Comparison of ENCODE assay signal across 10 cellular contexts in the genomic region with DNA sequence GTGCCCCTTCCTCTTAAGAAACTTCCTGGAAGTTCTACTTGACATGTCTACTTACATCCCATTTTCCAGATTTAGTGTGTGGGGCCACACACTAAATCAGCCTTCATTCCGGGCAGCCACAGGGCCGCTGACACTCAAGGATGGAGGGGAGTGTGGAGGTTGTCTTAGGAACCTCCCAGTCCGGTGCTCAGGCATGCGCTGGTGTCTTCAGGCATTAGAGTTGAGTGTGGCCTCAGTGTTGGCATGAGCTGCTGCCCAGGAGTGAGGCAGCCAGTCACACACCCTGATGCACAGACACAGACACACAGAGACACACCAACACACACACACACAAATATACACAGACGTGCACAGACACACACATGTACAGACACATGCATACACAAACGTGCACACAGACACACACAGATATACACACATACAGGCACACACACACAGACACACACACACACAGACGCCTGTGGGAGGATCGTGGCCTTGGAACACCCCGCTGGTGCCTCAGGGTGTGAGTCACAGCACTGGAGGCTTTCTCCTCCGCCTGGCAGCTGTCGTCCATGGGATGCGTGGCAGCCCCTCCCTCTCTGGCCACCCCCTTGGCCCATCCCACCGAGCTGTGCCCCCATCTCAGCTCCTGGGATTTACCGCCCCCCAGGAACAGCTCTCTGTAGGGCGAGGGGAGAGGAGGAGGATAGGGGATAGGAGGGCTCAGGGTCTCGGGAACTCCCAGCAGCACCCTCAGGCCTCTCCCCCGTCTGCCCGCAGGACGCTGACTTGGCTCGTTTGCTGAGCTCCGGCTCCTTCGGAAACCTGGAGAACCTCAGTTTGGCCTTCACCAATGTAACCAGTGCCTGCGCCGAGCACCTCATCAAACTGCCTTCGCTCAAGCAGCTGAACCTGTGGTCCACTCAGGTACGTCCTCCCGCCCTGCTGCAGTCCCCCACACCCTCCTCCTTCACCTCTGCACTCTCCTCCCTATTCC.
DNase-seq lines count a peak whose midpoint lies in the region; ATAC-seq, FAIRE-seq and TF ChIP-seq lines count a peak whose summit lies in the region.
"Had no signal": no experiment of that assay in that cellular context is flagged by ENCODE, and none has a peak within 500 bp of the region (broad histone marks: within the 10 kb centered on the region; RNA-seq: fewer than 3 reads in every experiment).

No MANE protein-coding gene starts in this region.

- H3K4me1 ChIP-seq in keratinocyte (ENCODE audit: control insufficient read depth, extremely low read depth, insufficient read depth, low read length) = peaks cover 10% of the 10 kb centered on the region
- H3K4me1 ChIP-seq in testis = peaks cover 6% of the 10 kb centered on the region
- H3K4me1 ChIP-seq in PC-9 (replicated peaks; ENCODE audit: insufficient read depth) = no peaks in the 10 kb centered on the region

- H3K9me3 ChIP-seq in keratinocyte (ENCODE audit: control insufficient read depth, low read depth, low read length) (no peaks in the 10 kb centered on the region), testis (no peaks in the 10 kb centered on the region), PC-9 (ENCODE audit: insufficient read depth, low read depth) (no peaks in the 10 kb centered on the region)

- no peak for TF ChIP-seq POLR2A in testis (IDR thresholded peaks at IDR 0.05)

- intact Hi-C loops in activated T-helper 1 cell treated with anti-CD3 and anti-CD28 coated beads, Interleukin-12 subunit alpha, Interleukin-12 subunit beta, Interleukin-2, Interleukin-4 antibody, amounts not matched to agents 30 ng/mL and 10 ng/mL and 1 ng/mL, durations not matched to agents 14 hours and 24 hours and 36 hours (cut with micrococcal nuclease) = no loop called here
- intact Hi-C loops in testis (cut with DNase I; ENCODE audit: low total_unique reads) = no loop called here
- intact Hi-C loops in PC-9 (cut with micrococcal nuclease; ENCODE audit: unreplicated experiment) = no loop called here

- H3K27me3 Mint-ChIP-seq in activated T-cell treated with anti-CD3 and anti-CD28 coated beads, Interleukin-2, amount 50 U/mL, for 72 hours (ENCODE audit: low read depth) = no peaks in the 10 kb centered on the region
- H3K27me3 Mint-ChIP-seq in activated T-helper 1 cell treated with anti-CD3 and anti-CD28 coated beads, Interleukin-12 subunit alpha, Interleukin-12 subunit beta, Interleukin-2, Interleukin-4 antibody, amounts not matched to agents 30 ng/mL and 10 ng/mL and 1 ng/mL, durations not matched to agents 14 hours and 24 hours and 36 hours (ENCODE audit: insufficient read depth) = no peaks in the 10 kb centered on the region
- peaks cover 17% of the 10 kb centered on the region for H3K27me3 Mint-ChIP-seq in glutamatergic neuron (ENCODE audit: unreplicated experiment)

- no peak for TF ChIP-seq CTCF in keratinocyte (optimal IDR thresholded peaks at IDR 0.05 in 1 of 3, IDR thresholded peaks at IDR 0.05 in 1 of 3, conservative IDR thresholded peaks at IDR 0.05 in 1 of 3; ENCODE audit: extremely low read depth in 1 of 3, insufficient read depth in 2 of 3, low read length in 3 of 3)
- no peak for TF ChIP-seq CTCF in testis (IDR thresholded peaks at IDR 0.05)
- no peak for TF ChIP-seq CTCF in PC-9 (conservative IDR thresholded peaks at IDR 0.05)
- TF ChIP-seq CTCF in glutamatergic neuron (IDR thresholded peaks at IDR 0.05; ENCODE audit: partially characterized antibody, unreplicated experiment) = no peak

- peaks cover 4% of the 10 kb centered on the region for H4K20me1 ChIP-seq in keratinocyte (ENCODE audit: control insufficient read depth, extremely low read depth, insufficient read depth, low read length)
- H4K20me1 ChIP-seq in PC-9 (ENCODE audit: insufficient read depth) = no peaks in the 10 kb centered on the region

- no peaks in the 10 kb centered on the region for H3K9me1 ChIP-seq in keratinocyte (ENCODE audit: control insufficient read depth, extremely low read depth, insufficient read depth, low read length)

- H3K9me2 ChIP-seq in PC-9 (ENCODE audit: insufficient read depth) = no peaks in the 10 kb centered on the region

- H3K27ac ChIP-seq in keratinocyte (ENCODE audit: control insufficient read depth, insufficient read depth, low read length) (no peak overlapping the region), testis (no peak overlapping the region), PC-9 (no peak overlapping the region)

- dilution Hi-C loops in keratinocyte (cut with MboI; ENCODE audit: extremely low pct_ligation_motif_present, low sequenced_read_pairs) = no loop called here

- H3K27me3 ChIP-seq in keratinocyte (ENCODE audit: control insufficient read depth, extremely low read depth, insufficient read depth, low read length) (no peaks in the 10 kb centered on the region), testis (no peaks in the 10 kb centered on the region), PC-9 (ENCODE audit: insufficient read depth, low read depth) (no peaks in the 10 kb centered on the region)

- H3K4me3 Mint-ChIP-seq in activated T-cell treated with anti-CD3 and anti-CD28 coated beads, Interleukin-2, amount 50 U/mL, for 72 hours = no peak overlapping the region
- no peak overlapping the region for H3K4me3 Mint-ChIP-seq in activated T-helper 1 cell treated with anti-CD3 and anti-CD28 coated beads, Interleukin-12 subunit alpha, Interleukin-12 subunit beta, Interleukin-2, Interleukin-4 antibody, amounts not matched to agents 30 ng/mL and 10 ng/mL and 1 ng/mL, durations not matched to agents 14 hours and 24 hours and 36 hours
- no peak overlapping the region for H3K4me3 Mint-ChIP-seq in glutamatergic neuron (ENCODE audit: unreplicated experiment)

- CTCF ChIA-PET in PC-9 (lab: Charles Lee) = interaction anchor here (0.5 to 0.7 kb wide), 2 partner anchors 170 to 316 kb away, joined by 3 read pairs; no protein-coding TSS in a partner anchor

- H3K79me2 ChIP-seq in keratinocyte (ENCODE audit: control insufficient read depth, insufficient read depth, low read length) (no peaks in the 10 kb centered on the region), PC-9 (ENCODE audit: low read depth) (no peaks in the 10 kb centered on the region)

- H3K27ac Mint-ChIP-seq in activated T-cell treated with anti-CD3 and anti-CD28 coated beads, Interleukin-2, amount 50 U/mL, for 72 hours = no peak overlapping the region
- H3K27ac Mint-ChIP-seq in activated T-helper 1 cell treated with anti-CD3 and anti-CD28 coated beads, Interleukin-12 subunit alpha, Interleukin-12 subunit beta, Interleukin-2, Interleukin-4 antibody, amounts not matched to agents 30 ng/mL and 10 ng/mL and 1 ng/mL, durations not matched to agents 14 hours and 24 hours and 36 hours = peak overlapping the region; percentile 59
- no peak overlapping the region for H3K27ac Mint-ChIP-seq in glutamatergic neuron (ENCODE audit: unreplicated experiment)

- H3F3A ChIP-seq in PC-9 (ENCODE audit: insufficient read depth, low read depth) = peaks cover 29% of the 10 kb centered on the region; the same call in 1 of the 2 replicates

- FAIRE-seq in keratinocyte (lab: Jason Lieb, UNC) = peak; percentile 62

- H3K4me3 ChIP-seq in keratinocyte (ENCODE audit: control insufficient read depth in 2 of 3, extremely low read depth in 1 of 3, insufficient read depth in 2 of 3, low read depth in 1 of 3, low read length in 3 of 3) (no peak overlapping the region), testis (no peak overlapping the region), PC-9 (no peak overlapping the region)

- H3K4me1 Mint-ChIP-seq in activated T-cell treated with anti-CD3 and anti-CD28 coated beads, Interleukin-2, amount 50 U/mL, for 72 hours (ENCODE audit: low read depth) = peaks cover 6% of the 10 kb centered on the region
- no peaks in the 10 kb centered on the region for H3K4me1 Mint-ChIP-seq in activated T-helper 1 cell treated with anti-CD3 and anti-CD28 coated beads, Interleukin-12 subunit alpha, Interleukin-12 subunit beta, Interleukin-2, Interleukin-4 antibody, amounts not matched to agents 30 ng/mL and 10 ng/mL and 1 ng/mL, durations not matched to agents 14 hours and 24 hours and 36 hours (ENCODE audit: low read depth)
- peaks cover 8% of the 10 kb centered on the region for H3K4me1 Mint-ChIP-seq in glutamatergic neuron (ENCODE audit: low read depth, unreplicated experiment)

- DNase-seq in activated T-cell treated with anti-CD3 and anti-CD28 coated beads, Interleukin-2, amount 50 U/mL, for 72 hours = no peak
- DNase-seq in activated T-cell treated with anti-CD3 and anti-CD28 coated beads for 4 hours (no peak), keratinocyte (ENCODE audit: low read depth, low spot score) (no peak), testis (peak; percentile 51), PC-9 (no peak), COR-L47 (lab: John Stamatoyannopoulos, UW) (no peak), glutamatergic neuron (no peak)
- no peak for DNase-seq in activated T-helper 1 cell treated with anti-CD3 and anti-CD28 coated beads, Interleukin-12 subunit alpha, Interleukin-12 subunit beta, Interleukin-2, Interleukin-4 antibody, amounts not matched to agents 30 ng/mL and 10 ng/mL and 1 ng/mL, durations not matched to agents 14 hours and 24 hours and 36 hours (ENCODE audit: low spot score)
- DNase-seq: NCI-H1417 had no signal

- ATAC-seq in activated T-cell treated with anti-CD3 and anti-CD28 coated beads, Interleukin-2, amount 50 U/mL, for 72 hours (replicated peaks in 1 of 2) = peak; percentile 8 to 50
- ATAC-seq: activated CD4-positive, CD25-positive, alpha-beta regulatory T cell treated with anti-CD3 and anti-CD28 coated beads, Interleukin-2, amount 50 U/mL, for 24 hours had no signal

- peaks cover 40 to 63% of the 10 kb centered on the region in 2 experiments for H3K36me3 ChIP-seq in keratinocyte (ENCODE audit: control insufficient read depth in 2 of 2, extremely low read depth in 1 of 2, insufficient read depth in 2 of 2, low read length in 2 of 2)
- H3K36me3 ChIP-seq in testis (ENCODE audit: low read depth, missing control alignments) = no peaks in the 10 kb centered on the region
- peaks cover 4% of the 10 kb centered on the region; the same call in 1 of the 2 replicates for H3K36me3 ChIP-seq in PC-9 (ENCODE audit: low read depth)

- H3K4me2 ChIP-seq in keratinocyte (ENCODE audit: control insufficient read depth, extremely low read depth, insufficient read depth, low read depth, low read length) = no peak overlapping the region
- no peak overlapping the region for H3K4me2 ChIP-seq in PC-9

- H3K9ac ChIP-seq in keratinocyte (ENCODE audit: control insufficient read depth, extremely low read depth, insufficient read depth, low read length) = no peak overlapping the region

- H2AFZ ChIP-seq in keratinocyte (ENCODE audit: control insufficient read depth, low read length) = no peak overlapping the region
- H2AFZ ChIP-seq in PC-9 = no peak overlapping the region

- peaks cover 5 to 6% of the 10 kb centered on the region in 2 donors for H3K36me3 Mint-ChIP-seq in activated T-cell treated with anti-CD3 and anti-CD28 coated beads, Interleukin-2, amount 50 U/mL, for 72 hours (ENCODE audit: insufficient read depth in 2 of 2)
- peaks cover 24% of the 10 kb centered on the region for H3K36me3 Mint-ChIP-seq in activated T-helper 1 cell treated with anti-CD3 and anti-CD28 coated beads, Interleukin-12 subunit alpha, Interleukin-12 subunit beta, Interleukin-2, Interleukin-4 antibody, amounts not matched to agents 30 ng/mL and 10 ng/mL and 1 ng/mL, durations not matched to agents 14 hours and 24 hours and 36 hours (ENCODE audit: low read depth)
- peaks cover 10% of the 10 kb centered on the region for H3K36me3 Mint-ChIP-seq in glutamatergic neuron (ENCODE audit: unreplicated experiment)

- no peaks in the 10 kb centered on the region for H3K9me3 Mint-ChIP-seq in activated T-cell treated with anti-CD3 and anti-CD28 coated beads, Interleukin-2, amount 50 U/mL, for 72 hours
- H3K9me3 Mint-ChIP-seq in activated T-helper 1 cell treated with anti-CD3 and anti-CD28 coated beads, Interleukin-12 subunit alpha, Interleukin-12 subunit beta, Interleukin-2, Interleukin-4 antibody, amounts not matched to agents 30 ng/mL and 10 ng/mL and 1 ng/mL, durations not matched to agents 14 hours and 24 hours and 36 hours = no peaks in the 10 kb centered on the region
- H3K9me3 Mint-ChIP-seq in glutamatergic neuron (ENCODE audit: unreplicated experiment) = peaks cover 18% of the 10 kb centered on the region

- POLR2A ChIA-PET in PC-9 (lab: Charles Lee; ENCODE audit: unreplicated experiment) = no interaction called here

- BruUV-seq in PC-9 (replicated peaks; lab: Mats Ljungman, UMichigan) = no TSS peak

- 64 to 80% methylated on average over 18 to 27 of the region's 27 CpGs for WGBS in testis, 2 donors
